In genomic region chr9:98576354-98576753, GRCh38 we compare ENCODE assay signal across 12 cellular contexts.
A peak's percentile ranks its signal among the peaks of the same experiment; 100 is the strongest.
DNase-seq lines count a peak whose midpoint lies in the region; ATAC-seq and TF ChIP-seq lines count a peak whose summit lies in the region.
"Had no signal": no experiment of that assay in that cellular context is flagged by ENCODE, and none has a peak within 500 bp of the region (broad histone marks: within the 10 kb centered on the region; RNA-seq: fewer than 3 reads in every experiment).

No MANE protein-coding gene starts in this region.

- DNase-seq in CD14-positive monocyte (ENCODE audit: low spot score) = no peak
- no peak for DNase-seq in effector memory CD8-positive, alpha-beta T cell
- DNase-seq in omental fat pad (ENCODE audit: low spot score) = no peak
- no peak for DNase-seq in NCI-H345 (lab: John Stamatoyannopoulos, UW)
- no peak for DNase-seq in NCI-H524 (lab: John Stamatoyannopoulos, UW)
- DNase-seq in NCI-H446 (lab: John Stamatoyannopoulos, UW) = no peak
- DNase-seq: adrenal gland, DMS 273 treated with DMSO at 0.1 percent for 48 hours, NCI-H1417 treated with DMSO at 0.1 percent for 48 hours, pancreas had no signal

- H3K4me1 Mint-ChIP-seq in CD14-positive monocyte = peaks cover 20% of the 10 kb centered on the region
- peaks cover 20 to 21% of the 10 kb centered on the region in 2 donors for H3K4me1 Mint-ChIP-seq in effector memory CD8-positive, alpha-beta T cell (ENCODE audit: low read depth in 2 of 2)

- peaks cover 34 to 66% (median 38%) of the 10 kb centered on the region in 3 donors for H3K27me3 Mint-ChIP-seq in CD14-positive monocyte (ENCODE audit: low read depth in 3 of 3)
- peaks cover 28 to 44% of the 10 kb centered on the region in 2 donors for H3K27me3 Mint-ChIP-seq in effector memory CD8-positive, alpha-beta T cell

- intact Hi-C loops in CD14-positive monocyte (cut with micrococcal nuclease) = no loop called here

- no peaks in the 10 kb centered on the region for H3K36me3 Mint-ChIP-seq in CD14-positive monocyte
- no peaks in the 10 kb centered on the region for H3K36me3 Mint-ChIP-seq in effector memory CD8-positive, alpha-beta T cell (ENCODE audit: insufficient read depth)

- no peak for TF ChIP-seq CTCF in CD14-positive monocyte (IDR thresholded peaks at IDR 0.05)
- no peak for TF ChIP-seq CTCF in omental fat pad (IDR thresholded peaks at IDR 0.05)

- peaks cover 0 to 6% (median 4%) of the 10 kb centered on the region in 7 donors for H3K9me3 Mint-ChIP-seq in CD14-positive monocyte
- H3K9me3 Mint-ChIP-seq in effector memory CD8-positive, alpha-beta T cell = no peaks in the 10 kb centered on the region

- H3K27ac Mint-ChIP-seq in CD14-positive monocyte = peak overlapping the region in 1 of 7 donors; percentile 11
- H3K27ac Mint-ChIP-seq in effector memory CD8-positive, alpha-beta T cell = peak overlapping the region; percentile 38 to 56

- peak overlapping the region; percentile 73 to 79 for H3K4me3 Mint-ChIP-seq in CD14-positive monocyte
- H3K4me3 Mint-ChIP-seq in effector memory CD8-positive, alpha-beta T cell = peak overlapping the region; percentile 66

- ATAC-seq in GM19395 (IDR thresholded peaks at IDR 0.05; ENCODE audit: unreplicated experiment) (peak; percentile 11), HG03460 (IDR thresholded peaks at IDR 0.05; ENCODE audit: unreplicated experiment) (peak; percentile 5), omental fat pad (ENCODE audit: low FRiP score) (no peak)
- no peak for ATAC-seq in effector memory CD8-positive, alpha-beta T cell (replicated peaks)
- ATAC-seq: pancreas had no signal

Comparison
In these comparisons a context has a peak if more than half of its experiments do, and no peak if none do; other contexts are left out.
1. ATAC-seq: peak in GM19395 (single experiment) and HG03460 (single experiment); none in effector memory CD8-positive, alpha-beta T cell (single experiment) and omental fat pad (single experiment).